In the genomic region with DNA sequence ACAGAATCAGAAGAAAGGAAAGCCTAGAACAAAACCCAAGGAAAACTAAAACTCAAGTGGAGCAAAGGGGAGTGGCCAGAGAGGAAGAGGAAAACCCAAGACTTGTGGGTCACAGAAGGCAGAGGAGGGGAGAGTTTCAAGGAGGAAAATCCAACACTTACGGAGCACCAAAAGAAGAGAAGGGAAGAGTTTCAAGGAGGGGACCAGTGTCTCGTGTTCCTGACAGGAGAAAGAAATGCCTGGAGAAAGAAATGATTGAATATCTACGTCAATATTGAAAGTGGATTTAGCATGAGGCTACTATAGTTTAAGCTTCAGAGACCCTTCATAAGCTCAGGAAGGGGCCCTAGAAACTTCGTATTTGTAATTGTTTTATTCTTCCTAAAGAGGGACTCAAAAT, we compare ENCODE assay signal across 19 cellular contexts. TPM values are rescaled to one million over a fixed set of nuclear protein-coding genes. Genes with fewer than 3 reads are reported as not detected.
DNase-seq lines count a peak whose midpoint lies in the region; ATAC-seq and TF ChIP-seq lines count a peak whose summit lies in the region.
"Had no signal": no experiment of that assay in that cellular context is flagged by ENCODE, and none has a peak within 500 bp of the region (broad histone marks: within the 10 kb centered on the region; RNA-seq: fewer than 3 reads in every experiment).

No MANE protein-coding gene starts in this region.

- peaks cover 18 to 33% (median 26%) of the 10 kb centered on the region in 7 donors for H3K4me1 Mint-ChIP-seq in naive thymus-derived CD4-positive, alpha-beta T cell
- peaks cover 6% of the 10 kb centered on the region for H3K4me1 Mint-ChIP-seq in endodermal cell

- POLR2A ChIA-PET in naive thymus-derived CD4-positive, alpha-beta T cell (lab: Charles Lee): interaction anchor here (0.6 to 5.2 kb wide), 37 partner anchors 9 to 1271 kb away, joined by 3 to 50 read pairs (median 4); a partner anchor contains a TSS

- peaks cover 33% of the 10 kb centered on the region for H3K4me1 ChIP-seq in left ventricle myocardium inferior
- peaks cover 0 to 23% of the 10 kb centered on the region in 2 donors for H3K4me1 ChIP-seq in right atrium auricular region
- H3K4me1 ChIP-seq in naive thymus-derived CD4-positive, alpha-beta T cell (ENCODE audit: control insufficient read depth in 2 of 2, insufficient read depth in 2 of 2, low read length in 2 of 2): peaks cover 25 to 26% of the 10 kb centered on the region in 2 donors
- H3K4me1 ChIP-seq in endodermal cell (ENCODE audit: control insufficient read depth, insufficient read depth, low read length): no peaks in the 10 kb centered on the region
- H3K4me1 ChIP-seq: psoas muscle, uterus had no signal

- no peaks in the 10 kb centered on the region for H3K36me3 Mint-ChIP-seq in naive thymus-derived CD4-positive, alpha-beta T cell
- no peaks in the 10 kb centered on the region for H3K36me3 Mint-ChIP-seq in endodermal cell (ENCODE audit: low read depth)
- H3K36me3 Mint-ChIP-seq: memory B cell; naive thymus-derived CD8-positive, alpha-beta T cell had no signal

- no peaks in the 10 kb centered on the region for H3K9me3 ChIP-seq in left ventricle myocardium inferior (replicated peaks)
- no peaks in the 10 kb centered on the region for H3K9me3 ChIP-seq in right atrium auricular region
- no peaks in the 10 kb centered on the region for H3K9me3 ChIP-seq in SK-N-MC (ENCODE audit: low read depth, low read length)
- H3K9me3 ChIP-seq in naive thymus-derived CD4-positive, alpha-beta T cell (ENCODE audit: control insufficient read depth in 2 of 3, low read length in 3 of 3): no peaks in the 10 kb centered on the region
- H3K9me3 ChIP-seq in endodermal cell (ENCODE audit: control insufficient read depth, low read length): no peaks in the 10 kb centered on the region
- H3K9me3 ChIP-seq: psoas muscle, uterus had no signal

- H3K27me3 ChIP-seq in left ventricle myocardium inferior (ENCODE audit: low read depth) (no peaks in the 10 kb centered on the region), right atrium auricular region (no peaks in the 10 kb centered on the region), endodermal cell (ENCODE audit: control insufficient read depth, insufficient read depth, low read length, poor library complexity, severe bottlenecking) (peaks cover 35% of the 10 kb centered on the region)
- no peaks in the 10 kb centered on the region for H3K27me3 ChIP-seq in naive thymus-derived CD4-positive, alpha-beta T cell (ENCODE audit: control insufficient read depth in 2 of 2, insufficient read depth in 2 of 2, low read length in 2 of 2)
- H3K27me3 ChIP-seq: brain microvascular endothelial cell, uterus had no signal

- DNase-seq in left ventricle myocardium inferior (no peak), right atrium auricular region (ENCODE audit: low spot score) (no peak), SK-N-MC (ENCODE audit: low read depth, low spot score) (no peak), NCI-H2227 treated with DMSO at 0.1 percent for 48 hours (lab: John Stamatoyannopoulos, UW) (no peak), endodermal cell (no peak)
- DNase-seq in naive thymus-derived CD4-positive, alpha-beta T cell: no peak
- DNase-seq: activated T-cell treated with anti-CD3 and anti-CD28 coated beads, Interleukin-2, amount 50 U/mL, for 4 hours; brain microvascular endothelial cell; NCI-H1417 treated with DMSO at 0.1 percent for 48 hours; psoas muscle; stimulated activated CD4-positive, alpha-beta T cell treated with anti-CD3 and anti-CD28 coated beads, Interleukin-12 subunit alpha, Interleukin-12 subunit beta, amount 100 ng/mL, for 4 hours; uterus had no signal

- H3K27ac ChIP-seq in left ventricle myocardium inferior (replicated peaks): peak overlapping the region; percentile 89
- peak overlapping the region in 1 of 2 donors; percentile 84 for H3K27ac ChIP-seq in right atrium auricular region
- H3K27ac ChIP-seq in SK-N-MC: no peak overlapping the region
- H3K27ac ChIP-seq in naive thymus-derived CD4-positive, alpha-beta T cell (ENCODE audit: low read depth, low read length): peak overlapping the region; percentile 100
- no peak overlapping the region for H3K27ac ChIP-seq in endodermal cell (ENCODE audit: low read depth, low read length)
- H3K27ac ChIP-seq: brain microvascular endothelial cell, psoas muscle had no signal

- peak overlapping the region in 1 of 10 donors; percentile 92 for H3K4me3 Mint-ChIP-seq in naive thymus-derived CD4-positive, alpha-beta T cell
- no peak overlapping the region for H3K4me3 Mint-ChIP-seq in endodermal cell
- H3K4me3 Mint-ChIP-seq: activated naive CD8-positive, alpha-beta T cell treated with anti-CD3 and anti-CD28 coated beads, Interleukin-2, amount 10 ng/mL, durations not matched to agents 7 days and 5 days; stimulated activated effector memory CD8-positive, alpha-beta T cell treated with anti-CD3 and anti-CD28 coated beads, Interleukin-12 subunit alpha, Interleukin-12 subunit beta, amount 100 ng/mL, for 72 hours had no signal

- H3K9ac ChIP-seq in SK-N-MC (ENCODE audit: insufficient read length): no peak overlapping the region
- no peak overlapping the region for H3K9ac ChIP-seq in endodermal cell (ENCODE audit: extremely low read depth, low read length, poor library complexity, severe bottlenecking)

- H3K36me3 ChIP-seq in left ventricle myocardium inferior: no peaks in the 10 kb centered on the region
- H3K36me3 ChIP-seq in right atrium auricular region: no peaks in the 10 kb centered on the region
- H3K36me3 ChIP-seq in SK-N-MC (ENCODE audit: insufficient read depth, low read length): no peaks in the 10 kb centered on the region
- H3K36me3 ChIP-seq in naive thymus-derived CD4-positive, alpha-beta T cell (ENCODE audit: control insufficient read depth in 2 of 3, insufficient read depth in 3 of 3, low read length in 3 of 3): peaks cover 0 to 4% (median 0%) of the 10 kb centered on the region in 3 experiments
- H3K36me3 ChIP-seq in endodermal cell (ENCODE audit: control insufficient read depth, insufficient read depth, low read length): no peaks in the 10 kb centered on the region
- H3K36me3 ChIP-seq: brain microvascular endothelial cell, uterus had no signal

- H3K4me3 ChIP-seq in left ventricle myocardium inferior: no peak overlapping the region
- no peak overlapping the region for H3K4me3 ChIP-seq in right atrium auricular region
- peak overlapping the region; percentile 82; the same call in 1 of the 2 replicates for H3K4me3 ChIP-seq in SK-N-MC
- H3K4me3 ChIP-seq in naive thymus-derived CD4-positive, alpha-beta T cell (ENCODE audit: low read length): no peak overlapping the region
- no peak overlapping the region for H3K4me3 ChIP-seq in endodermal cell (ENCODE audit: low read length)

- H3K27me3 Mint-ChIP-seq in naive thymus-derived CD4-positive, alpha-beta T cell: no peaks in the 10 kb centered on the region
- H3K27me3 Mint-ChIP-seq in endodermal cell (ENCODE audit: insufficient read depth): peaks cover 22% of the 10 kb centered on the region
- H3K27me3 Mint-ChIP-seq: activated CD8-positive, alpha-beta T cell treated with anti-CD3 and anti-CD28 coated beads for 36 hours; activated naive CD8-positive, alpha-beta T cell treated with anti-CD3 and anti-CD28 coated beads, Interleukin-2, amount 10 ng/mL, durations not matched to agents 7 days and 5 days; memory B cell; naive thymus-derived CD8-positive, alpha-beta T cell had no signal

- no peak overlapping the region for H3K27ac Mint-ChIP-seq in naive thymus-derived CD4-positive, alpha-beta T cell
- no peak overlapping the region for H3K27ac Mint-ChIP-seq in endodermal cell
- H3K27ac Mint-ChIP-seq: activated CD8-positive, alpha-beta T cell treated with anti-CD3 and anti-CD28 coated beads for 36 hours; activated naive CD8-positive, alpha-beta T cell treated with anti-CD3 and anti-CD28 coated beads, Interleukin-2, amount 10 ng/mL, durations not matched to agents 7 days and 5 days; naive thymus-derived CD8-positive, alpha-beta T cell; stimulated activated effector memory CD8-positive, alpha-beta T cell treated with anti-CD3 and anti-CD28 coated beads, Interleukin-12 subunit alpha, Interleukin-12 subunit beta, amount 100 ng/mL, for 72 hours had no signal

- WGBS in endodermal cell (ENCODE audit: insufficient coverage in 1 of 2, insufficient read length in 1 of 2), 2 experiments: 85 to 86% methylated on average over 4 of the region's 4 CpGs

- ATAC-seq in naive thymus-derived CD4-positive, alpha-beta T cell: no peak
- no peak for ATAC-seq in HG03045 (IDR thresholded peaks at IDR 0.05; ENCODE audit: unreplicated experiment)
- ATAC-seq in GM21367 (IDR thresholded peaks at IDR 0.05; ENCODE audit: unreplicated experiment): no peak
- ATAC-seq: psoas muscle had no signal

- TF ChIP-seq CTCF in left ventricle myocardium inferior (IDR thresholded peaks at IDR 0.05; ENCODE audit: borderline replicate concordance) (no peak), right atrium auricular region (IDR thresholded peaks at IDR 0.05) (no peak), endodermal cell (conservative IDR thresholded peaks at IDR 0.05) (no peak)

- peaks cover 0 to 6% (median 0%) of the 10 kb centered on the region in 11 donors for H3K9me3 Mint-ChIP-seq in naive thymus-derived CD4-positive, alpha-beta T cell
- no peaks in the 10 kb centered on the region for H3K9me3 Mint-ChIP-seq in endodermal cell
- H3K9me3 Mint-ChIP-seq: activated CD8-positive, alpha-beta T cell treated with anti-CD3 and anti-CD28 coated beads for 36 hours; activated naive CD8-positive, alpha-beta T cell treated with anti-CD3 and anti-CD28 coated beads, Interleukin-2, amount 10 ng/mL, durations not matched to agents 7 days and 5 days; activated T-cell treated with anti-CD3 and anti-CD28 coated beads, Interleukin-2, amount 50 U/mL, for 4 hours; memory B cell; naive thymus-derived CD8-positive, alpha-beta T cell; stimulated activated effector memory CD8-positive, alpha-beta T cell treated with anti-CD3 and anti-CD28 coated beads, Interleukin-12 subunit alpha, Interleukin-12 subunit beta, amount 100 ng/mL, for 72 hours had no signal

- intact Hi-C loops in left ventricle myocardium inferior (cut with micrococcal nuclease): loop anchor here (10.0 kb wide), 1 partner anchor 88 kb away; no protein-coding TSS in a partner anchor
- intact Hi-C loops in naive thymus-derived CD4-positive, alpha-beta T cell (cut with micrococcal nuclease): loop anchor here (1.0 to 5.0 kb wide), 17 partner anchors 24 to 1270 kb away; a partner anchor contains a TSS

- CTCF ChIA-PET in naive thymus-derived CD4-positive, alpha-beta T cell (lab: Charles Lee): interaction anchor here (0.7 to 1.2 kb wide), 4 partner anchors 23 to 142 kb away, joined by 3 to 5 read pairs (median 4); no protein-coding TSS in a partner anchor

RNA-seq across cellular contexts. Expression of a gene that starts 1.4 kb away (rescaled TPM):
- total RNA-seq in left ventricle myocardium inferior (21.4 TPM), right atrium auricular region (10 to 100 TPM; 57.2 to 72.7 TPM), endodermal cell (1 to 10 TPM; 1.2 to 3.2 TPM)
- total RNA-seq in naive thymus-derived CD4-positive, alpha-beta T cell: 10 to 100 TPM; 35.8 to 49.3 (median 44.7) TPM
- 10 to 100 TPM; 16.5 to 19.7 TPM for polyA plus RNA-seq in naive thymus-derived CD4-positive, alpha-beta T cell
- polyA plus RNA-seq in endodermal cell (2013, experiment 1 of 2): 0.82 TPM
- 0.70 TPM for polyA plus RNA-seq in endodermal cell (2013, experiment 2 of 2)

Comparison
In these comparisons a context has a peak if more than half of its experiments do, and no peak if none do; other contexts are left out.
1. H3K27ac ChIP-seq: peak in left ventricle myocardium inferior (single experiment) and naive thymus-derived CD4-positive, alpha-beta T cell (single experiment); none in SK-N-MC (single experiment) and endodermal cell (single experiment).